In the genomic region with DNA sequence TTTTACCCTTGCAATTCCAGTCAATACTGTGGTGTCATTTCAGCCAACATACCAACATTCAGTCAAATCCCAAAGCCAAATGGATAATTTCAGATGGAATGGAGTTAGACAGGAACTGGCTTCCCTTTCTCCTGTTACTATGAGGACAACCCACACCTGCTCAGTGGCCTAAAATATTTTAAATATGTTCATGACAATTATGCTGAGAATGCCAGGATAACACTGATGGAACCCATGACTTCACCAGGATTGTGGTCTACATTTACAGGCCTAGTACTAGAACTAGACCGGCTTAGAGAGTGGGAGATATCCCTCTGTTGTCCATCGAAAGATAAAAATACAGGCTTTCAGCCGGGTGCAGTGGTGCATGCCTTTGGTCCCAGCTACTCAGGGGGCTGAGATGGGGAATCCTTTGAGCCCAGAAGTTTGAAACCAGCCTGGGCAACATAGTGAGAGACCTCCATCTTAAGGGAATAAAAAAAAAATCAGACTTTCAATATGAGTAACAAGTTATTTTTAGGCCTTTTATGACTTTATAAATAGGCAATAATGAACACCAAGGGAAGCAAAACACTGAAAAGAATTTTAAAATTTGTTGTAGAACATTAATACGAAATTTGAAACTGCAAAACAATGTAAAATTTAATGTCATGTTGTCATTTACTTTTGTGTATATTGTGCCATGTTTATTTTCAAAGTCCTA, we compare ENCODE assay signal across 25 cellular contexts.
"Had no signal": no experiment of that assay in that cellular context is flagged by ENCODE, and none has a peak within 500 bp of the region (broad histone marks: within the 10 kb centered on the region; RNA-seq: fewer than 3 reads in every experiment).

No MANE protein-coding gene starts in this region.

- H3K4me3 Mint-ChIP-seq: activated CD8-positive, alpha-beta T cell treated with anti-CD3 and anti-CD28 coated beads, Interleukin-2, amount 10 ng/mL, durations not matched to agents 7 days and 5 days; activated naive CD8-positive, alpha-beta T cell treated with anti-CD3 and anti-CD28 coated beads, Interleukin-2, amount 10 ng/mL, durations not matched to agents 7 days and 5 days; activated T-cell treated with anti-CD3 and anti-CD28 coated beads, Interleukin-2, amount 50 U/mL, for 24 hours; dendritic cell treated with granulocyte-macrophage colony-stimulating factor and Interleukin-4, amounts not matched to agents 40 ng/mL and 50 ng/mL, for 4 days; natural killer cell treated with Interleukin-12 subunit alpha and Interleukin-12 subunit beta and Interleukin-15 and Interleukin-18, amount 100 ng/mL, for 72 hours; T-cell; T-helper 2 cell treated with Interferon-gamma antibody and Interleukin-4, amounts not matched to agents 5 μg/mL and 100 μg/mL, for 36 hours had no signal

- H3K9me3 ChIP-seq: left ventricle myocardium inferior, thyroid gland had no signal

- H3K27ac Mint-ChIP-seq: activated T-cell treated with anti-CD3 and anti-CD28 coated beads, Interleukin-2, amount 50 U/mL, for 24 hours; activated T-helper 2 cell treated with anti-CD3 and anti-CD28 coated beads, Interferon-gamma antibody, Interleukin-2, Interleukin-4, amounts not matched to agents 10 μg/mL and 5 μg/mL and 100 μg/mL, durations not matched to agents 14 hours and 24 hours and 36 hours; dendritic cell treated with granulocyte-macrophage colony-stimulating factor and Interleukin-4, amounts not matched to agents 40 ng/mL and 50 ng/mL, for 4 days; natural killer cell treated with Interleukin-12 subunit alpha and Interleukin-12 subunit beta and Interleukin-15 and Interleukin-18, amount 100 ng/mL, for 72 hours; progenitor cell of endocrine pancreas; T-helper 2 cell treated with Interferon-gamma antibody and Interleukin-4, amounts not matched to agents 5 μg/mL and 100 μg/mL, for 36 hours had no signal

- H3K27me3 Mint-ChIP-seq: activated naive CD8-positive, alpha-beta T cell treated with anti-CD3 and anti-CD28 coated beads, Interleukin-2, amount 10 ng/mL, durations not matched to agents 7 days and 5 days; activated T-cell treated with anti-CD3 and anti-CD28 coated beads, Interleukin-2, amount 50 U/mL, for 24 hours; dendritic cell treated with granulocyte-macrophage colony-stimulating factor and Interleukin-4, amounts not matched to agents 40 ng/mL and 50 ng/mL, for 4 days; natural killer cell treated with Interleukin-12 subunit alpha and Interleukin-12 subunit beta and Interleukin-15 and Interleukin-18, amount 100 ng/mL, for 72 hours; progenitor cell of endocrine pancreas; T-cell had no signal

- H3K4me3 ChIP-seq: hepatocyte, left ventricle myocardium inferior, thyroid gland had no signal

- ATAC-seq: activated CD8-positive, alpha-beta T cell treated with anti-CD3 and anti-CD28 coated beads, Interleukin-2, amount 10 ng/mL, durations not matched to agents 7 days and 5 days; foreskin keratinocyte; natural killer cell treated with Interleukin-12 subunit alpha and Interleukin-12 subunit beta and Interleukin-15 and Interleukin-18, amount 100 ng/mL, for 72 hours; stimulated activated naive CD8-positive, alpha-beta T cell treated with anti-CD3 and anti-CD28 coated beads, Interleukin-15, Interleukin-2, amounts not matched to agents 100 U/mL and 50 U/mL, for 24 hours; T-cell had no signal

- H3K27me3 ChIP-seq: foreskin keratinocyte, hepatocyte, thyroid gland had no signal

- H3K9me3 Mint-ChIP-seq: activated naive CD8-positive, alpha-beta T cell treated with anti-CD3 and anti-CD28 coated beads, Interleukin-2, amount 10 ng/mL, durations not matched to agents 7 days and 5 days; activated T-cell treated with anti-CD3 and anti-CD28 coated beads, Interleukin-2, amount 50 U/mL, for 24 hours; activated T-helper 2 cell treated with anti-CD3 and anti-CD28 coated beads, Interferon-gamma antibody, Interleukin-2, Interleukin-4, amounts not matched to agents 10 μg/mL and 5 μg/mL and 100 μg/mL, durations not matched to agents 14 hours and 24 hours and 36 hours; dendritic cell treated with granulocyte-macrophage colony-stimulating factor and Interleukin-4, amounts not matched to agents 40 ng/mL and 50 ng/mL, for 4 days; natural killer cell treated with Interleukin-12 subunit alpha and Interleukin-12 subunit beta and Interleukin-15 and Interleukin-18, amount 100 ng/mL, for 72 hours; T-cell; T-helper 2 cell treated with Interferon-gamma antibody and Interleukin-4, amounts not matched to agents 5 μg/mL and 100 μg/mL, for 36 hours had no signal

- H3K4me1 Mint-ChIP-seq: T-cell had no signal

- H3K27ac ChIP-seq: foreskin keratinocyte, hepatocyte, left ventricle myocardium inferior, thyroid gland, VCaP had no signal

- DNase-seq: activated CD4-positive, alpha-beta T cell treated with anti-CD3 and anti-CD28 coated beads for 1 hour; activated CD4-positive, alpha-beta T cell treated with anti-CD3 and anti-CD28 coated beads, Interleukin-2, amount 50 U/mL, for 1 hour; activated CD8-positive, alpha-beta T cell treated with anti-CD3 and anti-CD28 coated beads, Interleukin-2, amount 10 ng/mL, durations not matched to agents 7 days and 5 days; activated naive CD4-positive, alpha-beta T cell; activated naive CD8-positive, alpha-beta T cell treated with anti-CD3 and anti-CD28 coated beads, Interleukin-2, amount 10 ng/mL, durations not matched to agents 7 days and 5 days; activated T-cell treated with anti-CD3 and anti-CD28 coated beads, Interleukin-2, amount 50 U/mL, for 24 hours; amniotic stem cell; effector CD8-positive, alpha-beta T cell; foreskin keratinocyte; glutamatergic neuron; kidney glomerular epithelial cell; left ventricle myocardium inferior; retina; stimulated activated CD4-positive, alpha-beta T cell treated with anti-CD3 and anti-CD28 coated beads, Interleukin-4, amount 100 ng/mL, for 4 hours; stimulated activated naive CD8-positive, alpha-beta T cell treated with anti-CD3 and anti-CD28 coated beads, Interleukin-15, Interleukin-2, amounts not matched to agents 100 U/mL and 50 U/mL, for 24 hours; substantia nigra; T-cell; thyroid gland had no signal

- H3K4me1 ChIP-seq: foreskin keratinocyte, left ventricle myocardium inferior, thyroid gland had no signal
